ENCODE assay signal across 8 cellular contexts in the genomic region with DNA sequence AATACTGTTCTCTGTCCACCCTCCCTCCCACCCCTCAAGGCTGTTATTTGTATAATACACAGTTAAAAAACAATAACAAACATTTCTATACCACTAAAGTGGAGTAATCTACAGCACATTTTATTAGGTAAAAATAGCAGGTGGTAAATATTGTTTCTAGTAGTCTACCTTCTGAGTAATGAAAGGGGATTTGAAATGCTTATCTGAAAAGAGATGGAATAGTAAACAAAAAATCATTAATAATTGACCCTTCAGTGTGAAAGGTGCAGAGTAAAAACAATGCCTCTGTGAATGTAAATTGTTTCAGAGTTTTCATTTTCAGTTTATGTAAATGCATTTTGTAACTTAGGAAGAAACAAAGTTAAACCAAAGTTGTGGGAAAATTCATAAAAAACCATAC.
"Had no signal": no experiment of that assay in that cellular context is flagged by ENCODE, and none has a peak within 500 bp of the region (broad histone marks: within the 10 kb centered on the region; RNA-seq: fewer than 3 reads in every experiment).

No MANE protein-coding gene starts in this region.

- ATAC-seq: GM12878 had no signal

- H3K4me3 ChIP-seq: GM12878 had no signal

- FAIRE-seq: G401.6, GM12878, GM12891, GM12892, GM18507, GM19239 had no signal

- DNase-seq: GDM1, GF-D8 had no signal
